ENCODE assay signal across 11 cellular contexts in the genomic region with DNA sequence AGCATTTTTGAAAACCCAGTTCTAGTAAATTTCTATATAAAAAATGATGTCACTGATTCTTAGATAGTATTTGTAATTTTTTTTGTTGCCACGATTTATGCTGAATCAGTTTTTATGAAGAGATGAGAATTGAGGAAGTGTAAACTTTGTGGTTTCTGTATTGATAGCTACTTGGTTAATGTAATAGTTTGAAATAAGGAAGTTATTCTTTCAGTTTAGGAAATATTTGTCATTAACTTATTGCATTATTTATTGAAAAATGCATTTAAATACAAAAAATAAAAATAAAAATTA.
DNase-seq lines count a peak whose midpoint lies in the region; ATAC-seq, FAIRE-seq and TF ChIP-seq lines count a peak whose summit lies in the region.
"Had no signal": no experiment of that assay in that cellular context is flagged by ENCODE, and none has a peak within 500 bp of the region (broad histone marks: within the 10 kb centered on the region; RNA-seq: fewer than 3 reads in every experiment).

No MANE protein-coding gene starts in this region.

- H3K4me1 Mint-ChIP-seq in MCF 10A (ENCODE audit: insufficient read depth, unreplicated experiment): peaks cover 19% of the 10 kb centered on the region

- intact Hi-C loops in MCF 10A (cut with micrococcal nuclease): no loop called here

- no peaks in the 10 kb centered on the region for H3K27me3 Mint-ChIP-seq in MCF 10A (ENCODE audit: insufficient read depth, unreplicated experiment)
- H3K27me3 Mint-ChIP-seq: T-cell had no signal

- no peak overlapping the region for H3K27ac Mint-ChIP-seq in MCF 10A (ENCODE audit: low read depth, unreplicated experiment)
- H3K27ac Mint-ChIP-seq: T-cell had no signal

- peaks cover 12% of the 10 kb centered on the region for H3K36me3 Mint-ChIP-seq in MCF 10A (ENCODE audit: insufficient read depth, unreplicated experiment)

- POLR2A ChIA-PET in MCF 10A (lab: Yijun Ruan, JAX): no interaction called here

- peak; percentile 57 for ATAC-seq in HG03280 (IDR thresholded peaks at IDR 0.05; ENCODE audit: unreplicated experiment)
- ATAC-seq: right cardiac atrium, T-cell had no signal

- no peak overlapping the region for H3K4me3 Mint-ChIP-seq in MCF 10A (ENCODE audit: unreplicated experiment)
- H3K4me3 Mint-ChIP-seq: T-cell had no signal

- H3K9me3 Mint-ChIP-seq in MCF 10A (ENCODE audit: unreplicated experiment): no peaks in the 10 kb centered on the region
- H3K9me3 Mint-ChIP-seq: T-cell had no signal

- CTCF ChIA-PET in MCF 10A (lab: Yijun Ruan, JAX): interaction anchor here (1.0 kb wide), 1 partner anchor 113 kb away, joined by 3 read pairs; no protein-coding TSS in a partner anchor

- DNase-seq in GM19239 (ENCODE audit: insufficient read length, low spot score): peak; percentile 8
- DNase-seq in SIG-M5 treated with dmso at 0.1 percent for 504 hours (lab: John Stamatoyannopoulos, UW; ENCODE audit: unreplicated experiment): peak; percentile 82
- DNase-seq in pons (ENCODE audit: low spot score): no peak
- DNase-seq in epidermal melanocyte (ENCODE audit: insufficient read length, low spot score): no peak
- DNase-seq in NCI-H510A treated with DMSO at 0.1 percent for 48 hours (lab: John Stamatoyannopoulos, UW): no peak
- no peak for DNase-seq in MCF 10A (ENCODE audit: unreplicated experiment)
- DNase-seq: right cardiac atrium, T-cell, transverse colon had no signal

- TF ChIP-seq CTCF in MCF 10A (IDR thresholded peaks at IDR 0.05; ENCODE audit: unreplicated experiment): no peak

- FAIRE-seq in A204.1 (lab: Jason Lieb, UNC) (peak; percentile 56), GM19239 (lab: Jason Lieb, UNC) (peak; percentile 37)

- BruUV-seq in MCF 10A (replicated peaks; lab: Mats Ljungman, UMichigan): no TSS peak

Comparison
In these comparisons a context has a peak if more than half of its experiments do, and no peak if none do; other contexts are left out.
1. DNase-seq: peak in GM19239 (single experiment) and SIG-M5 treated with dmso at 0.1 percent for 504 hours (single experiment); none in pons (single experiment), epidermal melanocyte (single experiment), NCI-H510A treated with DMSO at 0.1 percent for 48 hours (single experiment) and MCF 10A (single experiment).